In genomic region chr1:21659099-21659923, GRCh38 we compare ENCODE assay signal across 9 cellular contexts. TPM values are rescaled to one million over a fixed set of nuclear protein-coding genes. Genes with fewer than 3 reads are reported as not detected.
DNase-seq lines count a peak whose midpoint lies in the region; ATAC-seq, FAIRE-seq and TF ChIP-seq lines count a peak whose summit lies in the region.
"Had no signal": no experiment of that assay in that cellular context is flagged by ENCODE, and none has a peak within 500 bp of the region (broad histone marks: within the 10 kb centered on the region; RNA-seq: fewer than 3 reads in every experiment).

No MANE protein-coding gene starts in this region.

- SMC1A ChIA-PET in GM12878 (lab: Charles Lee; ENCODE audit: uncharacterized antibody, unreplicated experiment): interaction anchor here (0.6 to 1.2 kb wide), 5 partner anchors 103 to 365 kb away, joined by 3 read pairs; no protein-coding TSS in a partner anchor

- no peak for FAIRE-seq in GM12878 (lab: Jason Lieb, UNC)
- FAIRE-seq: A204.1 had no signal

- no peak overlapping the region for H3K4me3 ChIP-seq in GM12878
- peak overlapping the region; percentile 64 for H3K4me3 ChIP-seq in iPS-15b (ENCODE audit: low read depth, low read length)

- no peaks in the 10 kb centered on the region for H3K4me1 ChIP-seq in GM12878 (ENCODE audit: control insufficient read depth, insufficient read depth, low read length)
- peaks cover 2% of the 10 kb centered on the region for H3K4me1 ChIP-seq in iPS-15b (ENCODE audit: control insufficient read depth, insufficient read depth, low read length)

- H4K20me1 ChIP-seq in GM12878 (ENCODE audit: control insufficient read depth, insufficient read depth): peaks cover 2% of the 10 kb centered on the region; the same call in 1 of the 2 replicates

- TF ChIP-seq RAD21 in GM12878 (IDR thresholded peaks at IDR 0.05; ENCODE audit: insufficient read depth, low read depth, low read length): peak; percentile 79

- no peak overlapping the region for H3K27ac ChIP-seq in GM12878 (ENCODE audit: control insufficient read depth, insufficient read depth)

- no peak for TF ChIP-seq POLR2A in GM12878 (IDR thresholded peaks at IDR 0.05; ENCODE audit: low read depth, low read length)

- H3K79me2 ChIP-seq in GM12878 (ENCODE audit: control insufficient read depth, insufficient read depth, low read length): no peaks in the 10 kb centered on the region

- H2AFZ ChIP-seq in GM12878 (ENCODE audit: control insufficient read depth, low read depth, low read length): no peak overlapping the region

- RAD21 ChIA-PET in GM12878 (lab: Charles Lee; ENCODE audit: unreplicated experiment): interaction anchor here (1.2 to 1.3 kb wide), 3 partner anchors 9 to 150 kb away, joined by 3 to 5 read pairs (median 3); partner anchors contain the start of gene ALPL

- H3K36me3 ChIP-seq in GM12878 (ENCODE audit: control insufficient read depth in 2 of 2, insufficient read depth in 2 of 2, low read length in 1 of 2): no peaks in the 10 kb centered on the region
- H3K36me3 ChIP-seq in iPS-15b (ENCODE audit: control insufficient read depth, insufficient read depth, low read length): peaks cover 4% of the 10 kb centered on the region

- no peak; a peak in 1 of 4 replicates for TF ChIP-seq EP300 in GM12878 (IDR thresholded peaks at IDR 0.05; ENCODE audit: borderline replicate concordance in 1 of 2, control insufficient read depth in 1 of 2, low read depth in 2 of 2, low read length in 2 of 2)

- POLR2A ChIA-PET in GM12878 (lab: Charles Lee): interaction anchor here (0.6 kb wide), 1 partner anchor 137 kb away, joined by 3 read pairs; no protein-coding TSS in a partner anchor

- TF ChIP-seq CTCF in GM12878 (IDR thresholded peaks at IDR 0.05 in 2 of 3, conservative IDR thresholded peaks at IDR 0.05 in 1 of 3; ENCODE audit: control insufficient read depth in 2 of 3, extremely low read depth in 1 of 3, insufficient read depth in 1 of 3, low read depth in 3 of 3, low read length in 3 of 3): peak; percentile 75 to 96 (median 87)

- BruUV-seq in GM12878 (replicated peaks; lab: Mats Ljungman, UMichigan): no TSS peak

- H3K9me3 ChIP-seq in GM12878 (replicated peaks; ENCODE audit: control insufficient read depth, insufficient read depth, low read length) (no peaks in the 10 kb centered on the region), iPS-15b (ENCODE audit: control insufficient read depth, insufficient read depth, low read length) (no peaks in the 10 kb centered on the region)

- in situ Hi-C loops in GM12878 (cut with MboI): no loop called here

- DNase-seq in DMS 273 (lab: John Stamatoyannopoulos, UW; ENCODE audit: unreplicated experiment) (peak; percentile 79), DMS 273 treated with DMSO at 0.1 percent for 48 hours (lab: John Stamatoyannopoulos, UW) (no peak), NCI-H187 treated with DMSO at 0.1 percent for 48 hours (lab: John Stamatoyannopoulos, UW) (peak; percentile 11), UCSD-AML1 (lab: John Stamatoyannopoulos, UW; ENCODE audit: unreplicated experiment) (peak; percentile 79), GM12878 (ENCODE audit: low read depth, low spot score) (no peak), smooth muscle cell of the brain vasculature (ENCODE audit: low read depth, low spot score) (peak; percentile 26)

- intact Hi-C loops in GM12878 (cut with micrococcal nuclease; ENCODE audit: unreplicated experiment): loop anchor here (1.0 to 10.0 kb wide), 3 partner anchors 145 to 305 kb away; no protein-coding TSS in a partner anchor

- H3K9ac ChIP-seq in GM12878 (ENCODE audit: control insufficient read depth, insufficient read depth, low read length) (no peak overlapping the region), iPS-15b (ENCODE audit: low read depth, low read length) (peak overlapping the region; percentile 47)

- H3K4me2 ChIP-seq in GM12878 (ENCODE audit: control insufficient read depth, insufficient read depth): peak overlapping the region; percentile 30; the same call in 1 of the 2 replicates

- H3K27me3 ChIP-seq in GM12878 (replicated peaks in 1 of 2; ENCODE audit: control insufficient read depth in 2 of 2, insufficient read depth in 2 of 2, low read length in 1 of 2): peaks cover 0 to 2% of the 10 kb centered on the region in 2 experiments; a peak in 1 of 4 replicates
- H3K27me3 ChIP-seq in iPS-15b (ENCODE audit: control insufficient read depth, insufficient read depth, low read length): peaks cover 12% of the 10 kb centered on the region

- CTCF ChIA-PET in GM12878 (lab: Yijun Ruan, JAX): interaction anchor here (0.6 to 2.1 kb wide), 8 partner anchors 9 to 404 kb away, joined by 3 to 7 read pairs (median 4); no protein-coding TSS in a partner anchor

- 9% methylated on average over 59 of the region's 64 CpGs for WGBS in GM12878 (ENCODE audit: insufficient coverage, insufficient replicate concordance, low lambda C conversion rate, missing lambda C conversion rate)

- ATAC-seq in GM12878: peak; percentile 92
- ATAC-seq in HG03521 (IDR thresholded peaks at IDR 0.05; ENCODE audit: unreplicated experiment): no peak

TF ChIP-seq in GM12878, 131 proteins besides CTCF, POLR2A, EP300 and RAD21 (continues in another document):
- TF ChIP-seq FOXK2 (IDR thresholded peaks at IDR 0.05): no peak
- TF ChIP-seq SP1 (IDR thresholded peaks at IDR 0.05; ENCODE audit: low read depth, low read length): no peak
- TF ChIP-seq HDAC6 (IDR thresholded peaks at IDR 0.05; ENCODE audit: unreplicated experiment): no peak
- TF ChIP-seq SMARCA5 (IDR thresholded peaks at IDR 0.05): peak; percentile 75; the same call in 1 of the 2 replicates
- TF ChIP-seq CHD2 (IDR thresholded peaks at IDR 0.05; ENCODE audit: borderline replicate concordance, low read depth, low read length): peak; percentile 81
- TF ChIP-seq ZBTB40 (IDR thresholded peaks at IDR 0.05; ENCODE audit: borderline replicate concordance): no peak; the same call in 1 of the 2 replicates
- TF ChIP-seq TCF3 (IDR thresholded peaks at IDR 0.05; ENCODE audit: borderline replicate concordance, insufficient read depth, low read depth, low read length): no peak
- TF ChIP-seq MTA3 (IDR thresholded peaks at IDR 0.05; ENCODE audit: borderline replicate concordance, low read length): no peak

RNA-seq across cellular contexts. Expression of gene RAP1GAP, which starts 9.8 kb away (rescaled TPM):
- 3.1 TPM in 2 replicates for total RNA-seq in GM12878 (2013; cell fraction: nucleolus; rRNA removed)
- 0.06 TPM in 1 of 2 replicates, not detected in the other for total RNA-seq in GM12878 (2014; rRNA removed)
- total RNA-seq in GM12878 (2014; rRNA removed; fragmentation: Illumina TruSeq; extraction: Trizol): 0.04 TPM in 1 of 2 replicates, not detected in the other
- total RNA-seq in GM12878 (2021): 0.05 and 0.21 TPM in 2 replicates
- 0.37 TPM for polyA plus RNA-seq in GM12878 (2011; ENCODE audit: low read depth)
- 0.73 and 0.96 TPM in 2 replicates for polyA plus RNA-seq in GM12878 (2011; rRNA removed)
- 0.75 and 0.97 TPM in 2 replicates for polyA plus RNA-seq in GM12878 (2011; cell fraction: cytosol; rRNA removed)
- polyA plus RNA-seq in GM12878 (2011; cell fraction: nucleus; rRNA removed): 2.2 and 2.9 TPM in 2 replicates
- 0.72 and 1.0 TPM in 2 replicates for polyA plus RNA-seq in GM12878 (2012)
- polyA plus RNA-seq in GM12878 (2014; fragmentation: Illumina TruSeq; extraction: Trizol): 0.09 TPM in 1 of 2 replicates, not detected in the other
- not detected for polyA plus RNA-seq in GM12878 (2014; fragmentation: Nextera tagmentation; extraction: Ambion mirVana)
- 0.08 and 0.09 TPM in 2 replicates for polyA plus RNA-seq in GM12878 (2014; rRNA removed)
- polyA plus RNA-seq in GM12878 (2016; fragmentation: Nextera tagmentation; extraction: Ambion mirVana): under 1 TPM in 1 of 2 experiments, not detected in 1; 0.09 TPM
- 1.2 and 1.7 TPM in 2 replicates for polyA minus RNA-seq in GM12878 (2011; rRNA and poly(A)+ RNA removed)
- 0.40 and 0.73 TPM in 2 replicates for polyA minus RNA-seq in GM12878 (2011; cell fraction: cytosol; rRNA and poly(A)+ RNA removed)
- 0.67 and 1.1 TPM in 2 replicates for polyA minus RNA-seq in GM12878 (2011; cell fraction: nucleus; rRNA and poly(A)+ RNA removed)

Comparison
In these comparisons a context has a peak if more than half of its experiments do, and no peak if none do; other contexts are left out.
1. DNase-seq: peak in DMS 273 (single experiment), NCI-H187 treated with DMSO at 0.1 percent for 48 hours (single experiment), UCSD-AML1 (single experiment) and smooth muscle cell of the brain vasculature (single experiment); none in DMS 273 treated with DMSO at 0.1 percent for 48 hours (single experiment) and GM12878 (single experiment).